ENCODE assay signal across 1 cellular context in the genomic region with DNA sequence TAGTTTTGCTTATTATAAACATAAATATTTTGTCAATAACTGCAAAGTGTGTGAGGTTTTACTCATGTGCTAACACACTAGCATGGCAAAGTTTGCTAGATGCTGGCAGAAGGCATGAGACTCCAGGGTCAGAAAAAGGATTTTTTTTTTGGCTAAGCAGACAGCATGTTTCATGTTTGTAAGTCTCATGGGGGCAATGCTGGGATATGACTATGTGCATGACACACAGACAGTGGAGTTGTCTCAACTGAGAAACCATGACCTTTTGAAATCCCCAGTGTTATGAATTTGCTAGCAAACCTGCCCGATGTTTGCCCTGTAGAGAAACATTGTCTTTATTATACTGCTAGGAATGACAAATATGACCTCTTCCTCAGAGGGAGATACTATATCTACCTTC.
TF ChIP-seq lines count a peak whose summit lies in the region.

No MANE protein-coding gene starts in this region.

TF ChIP-seq in HCT116, 20 proteins besides CTCF, POLR2A, EP300 and RAD21 (continued from another document):
- TF ChIP-seq, protein P1, sequence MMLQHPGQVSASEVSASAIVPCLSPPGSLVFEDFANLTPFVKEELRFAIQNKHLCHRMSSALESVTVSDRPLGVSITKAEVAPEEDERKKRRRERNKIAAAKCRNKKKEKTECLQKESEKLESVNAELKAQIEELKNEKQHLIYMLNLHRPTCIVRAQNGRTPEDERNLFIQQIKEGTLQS (IDR thresholded peaks at IDR 0.05) = no peak
- TF ChIP-seq, protein P2, sequence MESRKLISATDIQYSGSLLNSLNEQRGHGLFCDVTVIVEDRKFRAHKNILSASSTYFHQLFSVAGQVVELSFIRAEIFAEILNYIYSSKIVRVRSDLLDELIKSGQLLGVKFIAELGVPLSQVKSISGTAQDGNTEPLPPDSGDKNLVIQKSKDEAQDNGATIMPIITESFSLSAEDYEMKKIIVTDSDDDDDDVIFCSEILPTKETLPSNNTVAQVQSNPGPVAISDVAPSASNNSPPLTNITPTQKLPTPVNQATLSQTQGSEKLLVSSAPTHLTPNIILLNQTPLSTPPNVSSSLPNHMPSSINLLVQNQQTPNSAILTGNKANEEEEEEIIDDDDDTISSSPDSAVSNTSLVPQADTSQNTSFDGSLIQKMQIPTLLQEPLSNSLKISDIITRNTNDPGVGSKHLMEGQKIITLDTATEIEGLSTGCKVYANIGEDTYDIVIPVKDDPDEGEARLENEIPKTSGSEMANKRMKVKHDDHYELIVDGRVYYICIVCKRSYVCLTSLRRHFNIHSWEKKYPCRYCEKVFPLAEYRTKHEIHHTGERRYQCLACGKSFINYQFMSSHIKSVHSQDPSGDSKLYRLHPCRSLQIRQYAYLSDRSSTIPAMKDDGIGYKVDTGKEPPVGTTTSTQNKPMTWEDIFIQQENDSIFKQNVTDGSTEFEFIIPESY (IDR thresholded peaks at IDR 0.05; ENCODE audit: extremely low read depth, insufficient replicate concordance, low read length) = no peak
- TF ChIP-seq CBX3 (IDR thresholded peaks at IDR 0.05; ENCODE audit: low read depth) (no peak), SRF (IDR thresholded peaks at IDR 0.05; ENCODE audit: low read depth) (no peak), ZFX (IDR thresholded peaks at IDR 0.05) (no peak), ELF1 (IDR thresholded peaks at IDR 0.05; ENCODE audit: borderline replicate concordance, low read depth) (no peak), SP1 (IDR thresholded peaks at IDR 0.05; ENCODE audit: low read depth) (no peak)
